ENCODE assay signal across 9 cellular contexts in the genomic region with DNA sequence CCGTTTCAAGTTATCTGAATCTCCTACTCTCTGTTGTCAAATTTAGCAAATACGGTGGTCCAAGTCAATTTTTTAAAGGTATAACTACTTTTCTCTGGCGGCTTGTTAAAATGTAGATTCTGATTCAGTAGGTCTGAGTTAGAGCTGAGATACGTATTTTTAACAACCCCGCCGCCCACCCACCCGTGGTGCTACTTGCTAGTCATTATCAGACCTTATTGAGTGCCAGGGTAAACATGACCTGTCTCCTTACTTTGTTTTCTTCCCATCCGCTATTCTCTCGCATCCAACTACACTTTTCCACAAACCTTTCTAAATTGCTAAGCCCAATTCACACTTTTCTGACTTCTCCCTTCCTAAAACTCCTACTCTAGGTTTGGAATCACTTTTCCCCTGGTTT. TPM values are rescaled to one million over a fixed set of nuclear protein-coding genes. Genes with fewer than 3 reads are reported as not detected.
DNase-seq lines count a peak whose midpoint lies in the region; ATAC-seq, FAIRE-seq and TF ChIP-seq lines count a peak whose summit lies in the region.
"Had no signal": no experiment of that assay in that cellular context is flagged by ENCODE, and none has a peak within 500 bp of the region (broad histone marks: within the 10 kb centered on the region; RNA-seq: fewer than 3 reads in every experiment).

No MANE protein-coding gene starts in this region.

- H3K4me3 Mint-ChIP-seq in HFFc6: peak overlapping the region; percentile 87
- peak overlapping the region; percentile 87 for H3K4me3 Mint-ChIP-seq in memory B cell

- no peak for FAIRE-seq in A549 (lab: Jason Lieb, UNC)

- intact Hi-C loops in testis (cut with DNase I; ENCODE audit: low total_unique reads): no loop called here
- intact Hi-C loops in head of caudate nucleus (cut with DNase I): loop anchor here (5.0 kb wide), 1 partner anchor 55 kb away; a partner anchor contains a TSS

- no peak for DNase-seq in A549 (ENCODE audit: low read depth in 1 of 2, low spot score in 1 of 2)
- DNase-seq in HFFc6: no peak
- DNase-seq in adipocyte (ENCODE audit: low read depth): peak; percentile 34
- no peak for DNase-seq in memory B cell (ENCODE audit: low spot score in 2 of 2)
- no peak for DNase-seq in testis
- DNase-seq in head of caudate nucleus: no peak

- H3K9me3 ChIP-seq in A549: no peaks in the 10 kb centered on the region
- no peaks in the 10 kb centered on the region for H3K9me3 ChIP-seq in adipocyte (ENCODE audit: control insufficient read depth, low read length)
- no peaks in the 10 kb centered on the region for H3K9me3 ChIP-seq in testis

- TF ChIP-seq RAD21 in A549 (conservative IDR thresholded peaks at IDR 0.05 in 1 of 2, IDR thresholded peaks at IDR 0.05 in 1 of 2): no peak

- H3K27ac ChIP-seq in A549 (peak overlapping the region; percentile 96 to 100), testis (peak overlapping the region; percentile 90 to 96)

- H3K27me3 Mint-ChIP-seq in HFFc6 (ENCODE audit: insufficient read depth): no peaks in the 10 kb centered on the region; the same call in 1 of the 2 replicates
- peaks cover 2% of the 10 kb centered on the region for H3K27me3 Mint-ChIP-seq in memory B cell

- ATAC-seq in A549 (no peak), memory B cell (ENCODE audit: low read depth) (no peak), HG03280 (IDR thresholded peaks at IDR 0.05; ENCODE audit: unreplicated experiment) (no peak), GM19463 (IDR thresholded peaks at IDR 0.05; ENCODE audit: unreplicated experiment) (no peak)

- TF ChIP-seq POLR2A in A549 (IDR thresholded peaks at IDR 0.05; ENCODE audit: low read length) (no peak), testis (IDR thresholded peaks at IDR 0.05) (no peak)

- CTCF ChIA-PET in A549 (lab: Yijun Ruan, JAX): interaction anchor here (1.7 kb wide), 1 partner anchor 28 kb away, joined by 5 read pairs; no protein-coding TSS in a partner anchor

- no peaks in the 10 kb centered on the region for H3K36me3 ChIP-seq in adipocyte (ENCODE audit: control insufficient read depth, insufficient read depth, low read length, severe bottlenecking)
- H3K36me3 ChIP-seq in testis (ENCODE audit: low read depth, missing control alignments): no peaks in the 10 kb centered on the region

- H3K4me2 ChIP-seq in A549: peak overlapping the region; percentile 95

- no peaks in the 10 kb centered on the region for H3K27me3 ChIP-seq in adipocyte (replicated peaks; ENCODE audit: control insufficient read depth, insufficient read depth, low read length)
- H3K27me3 ChIP-seq in testis: no peaks in the 10 kb centered on the region

- H3K4me3 ChIP-seq in A549 (peak overlapping the region; percentile 79), adipocyte (ENCODE audit: low read length) (peak overlapping the region; percentile 94), testis (peak overlapping the region; percentile 64 to 89)

- H3K36me3 Mint-ChIP-seq in HFFc6 (ENCODE audit: low read depth) (peaks cover 16% of the 10 kb centered on the region), memory B cell (no peaks in the 10 kb centered on the region)

- TF ChIP-seq CTCF in A549 (IDR thresholded peaks at IDR 0.05): no peak
- TF ChIP-seq CTCF in HFFc6 (IDR thresholded peaks at IDR 0.05): no peak
- no peak for TF ChIP-seq CTCF in testis (IDR thresholded peaks at IDR 0.05)

- H3K4me1 Mint-ChIP-seq in HFFc6 (ENCODE audit: low read depth) (peaks cover 53% of the 10 kb centered on the region), memory B cell (peaks cover 21% of the 10 kb centered on the region)

- POLR2A ChIA-PET in A549 (lab: Yijun Ruan, JAX): interaction anchor here (1.9 to 2.3 kb wide), 2 partner anchors 9 to 55 kb away, joined by 15 to 31 read pairs; a partner anchor contains a TSS

- peak overlapping the region; percentile 98 for H3K9ac ChIP-seq in adipocyte (ENCODE audit: low read length)

- H3K4me1 ChIP-seq in A549: peaks cover 17% of the 10 kb centered on the region
- peaks cover 22% of the 10 kb centered on the region for H3K4me1 ChIP-seq in adipocyte (ENCODE audit: control insufficient read depth, insufficient read depth, low read length)
- peaks cover 13% of the 10 kb centered on the region for H3K4me1 ChIP-seq in testis

- H3K9me3 Mint-ChIP-seq in HFFc6 (peaks cover 6% of the 10 kb centered on the region; the same call in 1 of the 2 replicates), memory B cell (no peaks in the 10 kb centered on the region)

- TF ChIP-seq EP300 in A549 (IDR thresholded peaks at IDR 0.05): no peak

- H3K27ac Mint-ChIP-seq in HFFc6 (peak overlapping the region; percentile 100), memory B cell (peak overlapping the region; percentile 98)

- 1% methylated on average over 9 of the region's 9 CpGs for WGBS in A549 (ENCODE audit: missing lambda C conversion rate)
- 0 to 1% methylated on average over 9 of the region's 9 CpGs for WGBS in testis, 2 donors

TF ChIP-seq in A549, 52 proteins besides CTCF, POLR2A, EP300 and RAD21 (continues in another document):
- TF ChIP-seq, protein P1, sequence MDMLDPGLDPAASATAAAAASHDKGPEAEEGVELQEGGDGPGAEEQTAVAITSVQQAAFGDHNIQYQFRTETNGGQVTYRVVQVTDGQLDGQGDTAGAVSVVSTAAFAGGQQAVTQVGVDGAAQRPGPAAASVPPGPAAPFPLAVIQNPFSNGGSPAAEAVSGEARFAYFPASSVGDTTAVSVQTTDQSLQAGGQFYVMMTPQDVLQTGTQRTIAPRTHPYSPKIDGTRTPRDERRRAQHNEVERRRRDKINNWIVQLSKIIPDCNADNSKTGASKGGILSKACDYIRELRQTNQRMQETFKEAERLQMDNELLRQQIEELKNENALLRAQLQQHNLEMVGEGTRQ (IDR thresholded peaks at IDR 0.05): no peak
- no peak for TF ChIP-seq RNF2 (IDR thresholded peaks at IDR 0.05; ENCODE audit: borderline replicate concordance, low read depth)
- TF ChIP-seq, protein P2, sequence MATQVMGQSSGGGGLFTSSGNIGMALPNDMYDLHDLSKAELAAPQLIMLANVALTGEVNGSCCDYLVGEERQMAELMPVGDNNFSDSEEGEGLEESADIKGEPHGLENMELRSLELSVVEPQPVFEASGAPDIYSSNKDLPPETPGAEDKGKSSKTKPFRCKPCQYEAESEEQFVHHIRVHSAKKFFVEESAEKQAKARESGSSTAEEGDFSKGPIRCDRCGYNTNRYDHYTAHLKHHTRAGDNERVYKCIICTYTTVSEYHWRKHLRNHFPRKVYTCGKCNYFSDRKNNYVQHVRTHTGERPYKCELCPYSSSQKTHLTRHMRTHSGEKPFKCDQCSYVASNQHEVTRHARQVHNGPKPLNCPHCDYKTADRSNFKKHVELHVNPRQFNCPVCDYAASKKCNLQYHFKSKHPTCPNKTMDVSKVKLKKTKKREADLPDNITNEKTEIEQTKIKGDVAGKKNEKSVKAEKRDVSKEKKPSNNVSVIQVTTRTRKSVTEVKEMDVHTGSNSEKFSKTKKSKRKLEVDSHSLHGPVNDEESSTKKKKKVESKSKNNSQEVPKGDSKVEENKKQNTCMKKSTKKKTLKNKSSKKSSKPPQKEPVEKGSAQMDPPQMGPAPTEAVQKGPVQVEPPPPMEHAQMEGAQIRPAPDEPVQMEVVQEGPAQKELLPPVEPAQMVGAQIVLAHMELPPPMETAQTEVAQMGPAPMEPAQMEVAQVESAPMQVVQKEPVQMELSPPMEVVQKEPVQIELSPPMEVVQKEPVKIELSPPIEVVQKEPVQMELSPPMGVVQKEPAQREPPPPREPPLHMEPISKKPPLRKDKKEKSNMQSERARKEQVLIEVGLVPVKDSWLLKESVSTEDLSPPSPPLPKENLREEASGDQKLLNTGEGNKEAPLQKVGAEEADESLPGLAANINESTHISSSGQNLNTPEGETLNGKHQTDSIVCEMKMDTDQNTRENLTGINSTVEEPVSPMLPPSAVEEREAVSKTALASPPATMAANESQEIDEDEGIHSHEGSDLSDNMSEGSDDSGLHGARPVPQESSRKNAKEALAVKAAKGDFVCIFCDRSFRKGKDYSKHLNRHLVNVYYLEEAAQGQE (IDR thresholded peaks at IDR 0.05): no peak

RNA-seq across cellular contexts. Expression of a gene that starts 0.7 kb away (rescaled TPM):
- polyA plus RNA-seq in A549 (2011; rRNA removed) (22.5 and 25.5 TPM in 2 replicates), A549 (2017; fragmentation: RNase III; extraction: RNeasy Plus Mini Kit Qiagen cat#74134 plus additional on column Dnase treatment) (37.5 to 39.8 TPM (median 38.4 TPM) in 3 replicates), testis (ENCODE audit: insufficient read depth, low read depth, low replicate concordance) (41.4 TPM)
- polyA plus RNA-seq in A549 (2012; cell fraction: cytosol; rRNA removed): 11.7 and 14.0 TPM in 2 replicates
- 12.9 and 14.5 TPM in 2 replicates for polyA plus RNA-seq in A549 (2012; cell fraction: nucleus; rRNA removed)
- 16.6 and 26.6 TPM in 2 replicates for polyA minus RNA-seq in A549 (2011; rRNA and poly(A)+ RNA removed)
- 10 to 100 TPM; 33.4 to 37.9 (median 36.7) TPM for total RNA-seq in HFFc6 (2021; fragmentation: NEBNext Ultra II Directional; extraction: Animal tissue kit (Norgen Biotek cat#: 25700))
- total RNA-seq in testis: 10 to 100 TPM; 42.6 to 44.2 TPM

RNA-seq across cellular contexts. Expression of a gene that starts 8.5 kb away (rescaled TPM):
- 17.3 and 26.3 TPM in 2 replicates for polyA plus RNA-seq in A549 (2011; rRNA removed)
- polyA plus RNA-seq in A549 (2012; cell fraction: cytosol; rRNA removed): 4.0 and 4.6 TPM in 2 replicates
- 4.6 and 6.7 TPM in 2 replicates for polyA plus RNA-seq in A549 (2012; cell fraction: nucleus; rRNA removed)
- polyA plus RNA-seq in A549 (2017; fragmentation: RNase III; extraction: RNeasy Plus Mini Kit Qiagen cat#74134 plus additional on column Dnase treatment): 15.7 to 16.4 TPM (median 16.1 TPM) in 3 replicates
- 12.7 and 25.4 TPM in 2 replicates for polyA minus RNA-seq in A549 (2011; rRNA and poly(A)+ RNA removed)
- 10 to 100 TPM; 12.1 to 15.7 (median 12.8) TPM for total RNA-seq in HFFc6 (2021; fragmentation: NEBNext Ultra II Directional; extraction: Animal tissue kit (Norgen Biotek cat#: 25700))
- total RNA-seq in testis: 10 to 100 TPM; 30.2 to 37.5 TPM
- polyA plus RNA-seq in testis (ENCODE audit: insufficient read depth, low read depth, low replicate concordance): 20.7 TPM

RNA-seq across cellular contexts. Expression of a gene that starts 55.1 kb away (rescaled TPM):
- 22.4 and 32.8 TPM in 2 replicates for polyA plus RNA-seq in A549 (2011; rRNA removed)
- polyA plus RNA-seq in A549 (2012; cell fraction: cytosol; rRNA removed): 14.1 and 14.6 TPM in 2 replicates
- polyA plus RNA-seq in A549 (2012; cell fraction: nucleus; rRNA removed): 10.3 and 12.5 TPM in 2 replicates
- 21.2 to 23.7 TPM (median 23.3 TPM) in 3 replicates for polyA plus RNA-seq in A549 (2017; fragmentation: RNase III; extraction: RNeasy Plus Mini Kit Qiagen cat#74134 plus additional on column Dnase treatment)
- 5.3 and 6.7 TPM in 2 replicates for polyA minus RNA-seq in A549 (2011; rRNA and poly(A)+ RNA removed)
- total RNA-seq in HFFc6 (2021; fragmentation: NEBNext Ultra II Directional; extraction: Animal tissue kit (Norgen Biotek cat#: 25700)): 10 to 100 TPM; 12.1 to 15.3 (median 13.7) TPM
- total RNA-seq in testis: 10 to 100 TPM; 25.1 to 27.6 TPM
- 24.2 TPM for polyA plus RNA-seq in testis (ENCODE audit: insufficient read depth, low read depth, low replicate concordance)

RNA-seq across cellular contexts. Expression of a gene that starts 57.7 kb away (rescaled TPM):
- polyA plus RNA-seq in A549 (2011; rRNA removed) (0.09 TPM in 1 of 2 replicates, not detected in the other), A549 (2017; fragmentation: RNase III; extraction: RNeasy Plus Mini Kit Qiagen cat#74134 plus additional on column Dnase treatment) (0.11 TPM in 1 of 3 replicates, not detected in the others), testis (ENCODE audit: insufficient read depth, low read depth, low replicate concordance) (0.38 TPM)
- not detected in 2 replicates for polyA plus RNA-seq in A549 (2012; cell fraction: cytosol; rRNA removed)
- not detected in 2 replicates for polyA plus RNA-seq in A549 (2012; cell fraction: nucleus; rRNA removed)
- polyA minus RNA-seq in A549 (2011; rRNA and poly(A)+ RNA removed): not detected in 2 replicates
- total RNA-seq in HFFc6 (2021; fragmentation: NEBNext Ultra II Directional; extraction: Animal tissue kit (Norgen Biotek cat#: 25700)): not detected
- under 1 TPM in 1 of 2 donors, not detected in 1; 0.08 TPM for total RNA-seq in testis
- total RNA-seq: lung microvascular endothelial cell had no signal
